Comparison of ENCODE assay signal across 7 cellular contexts in the genomic region with DNA sequence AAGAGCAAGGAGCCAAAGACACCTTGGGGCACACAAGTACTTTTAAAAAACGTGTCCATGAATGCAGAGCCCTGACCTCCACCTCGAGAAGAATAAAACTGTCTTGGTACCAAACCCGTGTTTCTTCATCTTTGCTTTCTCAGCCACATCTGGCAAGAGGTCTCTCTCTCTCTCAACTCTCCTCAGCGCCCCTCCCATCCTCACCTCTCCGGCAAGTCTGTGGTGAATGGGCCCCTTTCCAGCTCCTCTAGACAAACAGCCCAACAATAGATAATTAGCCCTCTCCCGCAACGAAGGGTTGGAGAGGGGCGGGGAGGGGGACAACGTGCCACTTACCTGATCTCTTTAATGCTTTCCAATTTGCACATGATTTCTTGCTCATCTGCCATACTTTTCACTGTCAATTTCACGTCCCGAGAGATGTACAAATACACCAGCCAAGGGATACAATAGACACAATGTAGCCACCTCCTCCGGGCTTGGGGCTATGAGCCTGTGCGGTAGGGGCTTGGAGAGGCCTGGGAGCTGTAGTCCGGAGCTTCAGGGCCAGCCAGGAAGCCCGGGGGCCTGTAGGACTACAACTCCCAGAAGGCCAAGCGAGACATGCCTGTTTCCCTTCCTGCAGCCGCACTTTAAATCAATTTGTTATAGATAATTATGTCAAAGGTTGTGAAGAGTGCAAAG. TPM values are rescaled to one million over a fixed set of nuclear protein-coding genes. Genes with fewer than 3 reads are reported as not detected.
DNase-seq lines count a peak whose midpoint lies in the region; ATAC-seq and TF ChIP-seq lines count a peak whose summit lies in the region.

A gene with protein sequence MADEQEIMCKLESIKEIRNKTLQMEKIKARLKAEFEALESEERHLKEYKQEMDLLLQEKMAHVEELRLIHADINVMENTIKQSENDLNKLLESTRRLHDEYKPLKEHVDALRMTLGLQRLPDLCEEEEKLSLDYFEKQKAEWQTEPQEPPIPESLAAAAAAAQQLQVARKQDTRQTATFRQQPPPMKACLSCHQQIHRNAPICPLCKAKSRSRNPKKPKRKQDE (minus strand): TSS at position 462 of the 684 bp plus-strand sequence. CDS start 73 bp downstream, at position 389.

- H3K4me3 ChIP-seq in OCI-LY3 (ENCODE audit: low read length), result peak within 1 kb of the TSS; percentile 99
- H3K4me3 ChIP-seq in muscle layer of colon (ENCODE audit: low read depth in 1 of 2, low read length in 2 of 2), result peak within 1 kb of the TSS; percentile 37 to 66

- H3K27ac Mint-ChIP-seq in activated T-cell treated with anti-CD3 and anti-CD28 coated beads, Interleukin-2, amount 50 U/mL, for 24 hours, result peak within 1 kb of the TSS; percentile 78

- peak within 1 kb of the TSS; percentile 95 for H3K4me2 ChIP-seq in OCI-LY3 (ENCODE audit: low read length)

- H3K9me3 ChIP-seq in OCI-LY3 (ENCODE audit: insufficient read depth, low read length) (no peaks in the 10 kb centered on the region), muscle layer of colon (ENCODE audit: low read length) (no peaks in the 10 kb centered on the region)

- no peaks in the 10 kb centered on the region for H3K79me2 ChIP-seq in OCI-LY3 (ENCODE audit: low read length)

- H2AFZ ChIP-seq in OCI-LY3 (ENCODE audit: low read depth, low read length), result peak within 1 kb of the TSS; percentile 98

- H3K27me3 ChIP-seq in OCI-LY3 (ENCODE audit: low read depth, low read length) (no peaks in the 10 kb centered on the region), muscle layer of colon (ENCODE audit: control insufficient read depth in 1 of 2, insufficient read depth in 2 of 2, low read length in 2 of 2) (no peaks in the 10 kb centered on the region)

- peaks cover 17% of the 10 kb centered on the region for H3K36me3 Mint-ChIP-seq in activated T-cell treated with anti-CD3 and anti-CD28 coated beads, Interleukin-2, amount 50 U/mL, for 24 hours (ENCODE audit: low read depth)

- peak within 1 kb of the TSS; percentile 85 for H3K4me3 Mint-ChIP-seq in activated T-cell treated with anti-CD3 and anti-CD28 coated beads, Interleukin-2, amount 50 U/mL, for 24 hours

- DNase-seq in activated T-cell treated with anti-CD3 and anti-CD28 coated beads, Interleukin-2, amount 50 U/mL, for 24 hours, result peak; percentile 70
- DNase-seq in stimulated activated CD8-positive, alpha-beta memory T cell treated with anti-CD3 and anti-CD28 coated beads, Interleukin-7, amount 100 ng/mL, for 4 hours (ENCODE audit: low read depth in 2 of 2), result peak; percentile 36 to 45

- no peak within 1 kb of the TSS for H3K27ac ChIP-seq in OCI-LY3 (ENCODE audit: low read length)
- peak within 1 kb of the TSS; percentile 27 for H3K27ac ChIP-seq in muscle layer of colon (ENCODE audit: low read depth, low read length)

- no peaks in the 10 kb centered on the region for H3K36me3 ChIP-seq in OCI-LY3 (replicated peaks; ENCODE audit: low read depth, low read length)
- no peaks in the 10 kb centered on the region for H3K36me3 ChIP-seq in muscle layer of colon (ENCODE audit: insufficient read depth, low read length)

- H3K27me3 Mint-ChIP-seq in activated T-cell treated with anti-CD3 and anti-CD28 coated beads, Interleukin-2, amount 50 U/mL, for 24 hours, result peaks cover 24% of the 10 kb centered on the region

- peaks cover 29% of the 10 kb centered on the region for H3K4me1 Mint-ChIP-seq in activated T-cell treated with anti-CD3 and anti-CD28 coated beads, Interleukin-2, amount 50 U/mL, for 24 hours (ENCODE audit: low read depth)

- ATAC-seq in GM18873 (IDR thresholded peaks at IDR 0.05; ENCODE audit: low FRiP score, unreplicated experiment) (peak; percentile 96), HG03097 (IDR thresholded peaks at IDR 0.05; ENCODE audit: low FRiP score, unreplicated experiment) (peak; percentile 99), esophagus mucosa (peak; percentile 94)

- H4K20me1 ChIP-seq in OCI-LY3 (ENCODE audit: insufficient read depth, low read length), result no peaks in the 10 kb centered on the region

- no peak for TF ChIP-seq CTCF in OCI-LY3 (IDR thresholded peaks at IDR 0.05; ENCODE audit: low read depth, low read length)

- H3K9me3 Mint-ChIP-seq in activated T-cell treated with anti-CD3 and anti-CD28 coated beads, Interleukin-2, amount 50 U/mL, for 24 hours, result peaks cover 7% of the 10 kb centered on the region

- H3K4me1 ChIP-seq in OCI-LY3 (ENCODE audit: low read length) (no peaks in the 10 kb centered on the region), muscle layer of colon (ENCODE audit: insufficient read depth, low read length) (no peaks in the 10 kb centered on the region)

- H3K9ac ChIP-seq in OCI-LY3 (ENCODE audit: low read length) (peak within 1 kb of the TSS; percentile 74), muscle layer of colon (ENCODE audit: low read length) (peak within 1 kb of the TSS; percentile 19)

RNA-seq across cellular contexts. Expression of the gene that starts here (rescaled TPM):
- 4.5 TPM for total RNA-seq in esophagus mucosa
